In the genomic region with DNA sequence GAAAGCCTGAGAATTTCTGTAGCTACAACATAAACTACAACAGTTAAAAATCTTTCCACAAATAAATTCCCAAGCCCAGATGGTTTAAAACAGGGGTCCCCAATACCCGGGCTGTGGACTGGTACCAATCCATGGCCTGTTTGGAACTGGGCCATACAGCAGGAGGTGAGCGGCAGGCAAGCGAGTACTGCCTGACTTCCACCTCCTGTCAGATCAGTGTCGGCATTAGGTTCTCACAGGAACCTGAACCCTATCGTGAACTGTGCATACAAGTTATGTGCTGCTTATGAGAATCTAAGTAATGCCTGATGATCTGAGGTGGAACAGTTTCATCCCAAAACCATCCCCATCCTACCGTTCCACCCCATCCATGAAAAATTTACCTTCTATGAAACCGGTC, we compare ENCODE assay signal across 9 cellular contexts.
"Had no signal": no experiment of that assay in that cellular context is flagged by ENCODE, and none has a peak within 500 bp of the region (broad histone marks: within the 10 kb centered on the region; RNA-seq: fewer than 3 reads in every experiment).

No MANE protein-coding gene starts in this region.

- ATAC-seq: GM23338, HCT116 had no signal

- H3K36me3 ChIP-seq: HAP-1 had no signal

- H3K9me3 ChIP-seq: HAP-1 had no signal

- H3K4me3 ChIP-seq: GM23248, GM23338, HAP-1 had no signal

- H3K9me3 Mint-ChIP-seq: GM23338, H9 had no signal

- H3K4me3 Mint-ChIP-seq: GM23338, H9, HFFc6 had no signal

- H3K27ac Mint-ChIP-seq: GM23338, HFFc6 had no signal

- DNase-seq: GM23248, GOT3, H7, H9, HCEC 1CT, HFFc6 had no signal
